Comparison of ENCODE assay signal across 1 cellular context in the genomic region with DNA sequence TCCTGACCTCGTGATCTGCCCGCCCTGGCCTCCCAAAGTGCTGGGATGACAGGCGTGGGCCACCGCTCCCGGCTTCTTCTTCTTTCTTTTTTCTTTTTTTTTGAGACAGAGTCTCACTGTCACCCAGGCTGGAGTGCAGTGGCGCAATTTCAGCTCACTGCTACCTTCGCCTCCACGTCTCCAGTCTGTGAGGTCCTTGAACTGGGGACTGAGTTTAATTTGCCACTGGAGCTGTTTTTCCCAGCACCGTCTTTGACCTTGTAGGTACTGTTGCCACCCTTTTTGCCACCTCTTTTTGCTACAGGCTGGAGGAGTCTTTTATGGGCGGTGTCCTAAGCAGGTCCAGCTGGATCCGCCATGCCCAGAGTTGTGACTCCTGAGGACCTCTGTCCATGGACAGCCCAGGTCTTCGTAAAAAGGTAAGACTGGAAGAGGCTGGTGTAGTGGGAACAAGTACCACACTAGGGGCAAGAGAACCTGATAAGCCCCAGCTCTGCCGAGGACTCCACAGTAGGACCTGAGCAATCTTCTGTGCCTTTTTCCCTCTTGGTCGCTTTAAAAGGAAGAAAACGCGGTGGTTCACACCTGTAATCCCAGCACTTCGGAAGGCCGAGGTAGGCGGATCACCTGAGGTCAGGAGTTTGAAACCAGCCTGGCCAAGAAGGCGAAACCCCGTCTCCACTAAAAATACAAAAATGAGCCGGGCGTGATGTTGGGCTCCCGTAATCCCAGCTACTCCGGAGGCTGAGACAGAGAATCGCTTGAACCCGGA.
TF ChIP-seq lines count a peak whose summit lies in the region.

No MANE protein-coding gene starts in this region.

TF ChIP-seq in GM23338, 12 proteins besides CTCF, POLR2A, EP300 and RAD21 (continued from another document):
- TF ChIP-seq, protein P1, sequence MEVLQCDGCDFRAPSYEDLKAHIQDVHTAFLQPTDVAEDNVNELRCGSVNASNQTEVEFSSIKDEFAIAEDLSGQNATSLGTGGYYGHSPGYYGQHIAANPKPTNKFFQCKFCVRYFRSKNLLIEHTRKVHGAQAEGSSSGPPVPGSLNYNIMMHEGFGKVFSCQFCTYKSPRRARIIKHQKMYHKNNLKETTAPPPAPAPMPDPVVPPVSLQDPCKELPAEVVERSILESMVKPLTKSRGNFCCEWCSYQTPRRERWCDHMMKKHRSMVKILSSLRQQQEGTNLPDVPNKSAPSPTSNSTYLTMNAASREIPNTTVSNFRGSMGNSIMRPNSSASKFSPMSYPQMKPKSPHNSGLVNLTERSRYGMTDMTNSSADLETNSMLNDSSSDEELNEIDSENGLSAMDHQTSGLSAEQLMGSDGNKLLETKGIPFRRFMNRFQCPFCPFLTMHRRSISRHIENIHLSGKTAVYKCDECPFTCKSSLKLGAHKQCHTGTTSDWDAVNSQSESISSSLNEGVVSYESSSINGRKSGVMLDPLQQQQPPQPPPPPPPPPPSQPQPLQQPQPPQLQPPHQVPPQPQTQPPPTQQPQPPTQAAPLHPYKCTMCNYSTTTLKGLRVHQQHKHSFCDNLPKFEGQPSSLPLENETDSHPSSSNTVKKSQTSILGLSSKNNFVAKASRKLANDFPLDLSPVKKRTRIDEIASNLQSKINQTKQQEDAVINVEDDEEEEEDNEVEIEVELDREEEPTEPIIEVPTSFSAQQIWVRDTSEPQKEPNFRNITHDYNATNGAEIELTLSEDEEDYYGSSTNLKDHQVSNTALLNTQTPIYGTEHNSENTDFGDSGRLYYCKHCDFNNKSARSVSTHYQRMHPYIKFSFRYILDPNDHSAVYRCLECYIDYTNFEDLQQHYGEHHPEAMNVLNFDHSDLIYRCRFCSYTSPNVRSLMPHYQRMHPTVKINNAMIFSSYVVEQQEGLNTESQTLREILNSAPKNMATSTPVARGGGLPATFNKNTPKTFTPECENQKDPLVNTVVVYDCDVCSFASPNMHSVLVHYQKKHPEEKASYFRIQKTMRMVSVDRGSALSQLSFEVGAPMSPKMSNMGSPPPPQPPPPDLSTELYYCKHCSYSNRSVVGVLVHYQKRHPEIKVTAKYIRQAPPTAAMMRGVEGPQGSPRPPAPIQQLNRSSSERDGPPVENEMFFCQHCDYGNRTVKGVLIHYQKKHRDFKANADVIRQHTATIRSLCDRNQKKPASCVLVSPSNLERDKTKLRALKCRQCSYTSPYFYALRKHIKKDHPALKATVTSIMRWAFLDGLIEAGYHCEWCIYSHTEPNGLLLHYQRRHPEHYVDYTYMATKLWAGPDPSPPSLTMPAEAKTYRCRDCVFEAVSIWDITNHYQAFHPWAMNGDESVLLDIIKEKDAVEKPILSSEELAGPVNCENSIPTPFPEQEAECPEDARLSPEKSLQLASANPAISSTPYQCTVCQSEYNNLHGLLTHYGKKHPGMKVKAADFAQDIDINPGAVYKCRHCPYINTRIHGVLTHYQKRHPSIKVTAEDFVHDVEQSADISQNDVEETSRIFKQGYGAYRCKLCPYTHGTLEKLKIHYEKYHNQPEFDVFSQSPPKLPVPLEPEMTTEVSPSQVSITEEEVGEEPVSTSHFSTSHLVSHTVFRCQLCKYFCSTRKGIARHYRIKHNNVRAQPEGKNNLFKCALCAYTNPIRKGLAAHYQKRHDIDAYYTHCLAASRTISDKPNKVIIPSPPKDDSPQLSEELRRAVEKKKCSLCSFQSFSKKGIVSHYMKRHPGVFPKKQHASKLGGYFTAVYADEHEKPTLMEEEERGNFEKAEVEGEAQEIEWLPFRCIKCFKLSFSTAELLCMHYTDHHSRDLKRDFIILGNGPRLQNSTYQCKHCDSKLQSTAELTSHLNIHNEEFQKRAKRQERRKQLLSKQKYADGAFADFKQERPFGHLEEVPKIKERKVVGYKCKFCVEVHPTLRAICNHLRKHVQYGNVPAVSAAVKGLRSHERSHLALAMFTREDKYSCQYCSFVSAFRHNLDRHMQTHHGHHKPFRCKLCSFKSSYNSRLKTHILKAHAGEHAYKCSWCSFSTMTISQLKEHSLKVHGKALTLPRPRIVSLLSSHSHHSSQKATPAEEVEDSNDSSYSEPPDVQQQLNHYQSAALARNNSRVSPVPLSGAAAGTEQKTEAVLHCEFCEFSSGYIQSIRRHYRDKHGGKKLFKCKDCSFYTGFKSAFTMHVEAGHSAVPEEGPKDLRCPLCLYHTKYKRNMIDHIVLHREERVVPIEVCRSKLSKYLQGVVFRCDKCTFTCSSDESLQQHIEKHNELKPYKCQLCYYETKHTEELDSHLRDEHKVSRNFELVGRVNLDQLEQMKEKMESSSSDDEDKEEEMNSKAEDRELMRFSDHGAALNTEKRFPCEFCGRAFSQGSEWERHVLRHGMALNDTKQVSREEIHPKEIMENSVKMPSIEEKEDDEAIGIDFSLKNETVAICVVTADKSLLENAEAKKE (CRISPR knock-in tag; IDR thresholded peaks at IDR 0.05): 0 out of 2 replicates have a peak, but pooled peaks have one; percentile 4
TF ChIP-seq in GM23338: peak in this region for 1.
